ENCODE assay signal across 4 cellular contexts in the genomic region with DNA sequence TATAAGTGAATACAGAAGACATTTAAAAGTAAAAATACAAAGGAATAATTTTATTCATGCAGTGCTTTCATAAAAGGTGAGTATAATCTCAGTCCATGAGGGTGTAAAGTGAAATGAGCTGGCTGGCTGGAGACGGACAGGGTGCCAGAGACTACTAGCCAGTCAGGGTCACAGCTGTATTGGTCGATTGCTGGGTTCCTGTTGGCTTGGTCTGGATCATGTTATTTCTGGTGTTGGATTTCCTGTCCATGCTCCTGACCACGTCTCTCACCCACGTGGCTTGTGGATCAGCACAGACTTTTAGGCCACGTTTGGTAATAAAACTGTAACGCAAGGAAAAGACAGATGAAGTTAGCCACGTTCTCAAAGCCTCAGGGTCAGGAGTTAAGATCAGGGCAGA. TPM values are rescaled to one million over a fixed set of nuclear protein-coding genes. Genes with fewer than 3 reads are reported as not detected.
"Had no signal": no experiment of that assay in that cellular context is flagged by ENCODE, and none has a peak within 500 bp of the region (broad histone marks: within the 10 kb centered on the region; RNA-seq: fewer than 3 reads in every experiment).

No MANE protein-coding gene starts in this region.

RNA-seq across cellular contexts. Expression of gene XCL2, which starts 3.0 kb away (rescaled TPM):
- total RNA-seq: HT-29, IMR-90, Right ventricle myocardium superior, SJSA1 had no signal
- polyA plus RNA-seq: IMR-90 had no signal

RNA-seq across cellular contexts. Expression of gene XCL1, which starts 35.6 kb away (rescaled TPM):
- total RNA-seq: HT-29, IMR-90, SJSA1 had no signal
- polyA plus RNA-seq: IMR-90 had no signal
